24 cellular contexts compared by ENCODE assay signal in the genomic region with DNA sequence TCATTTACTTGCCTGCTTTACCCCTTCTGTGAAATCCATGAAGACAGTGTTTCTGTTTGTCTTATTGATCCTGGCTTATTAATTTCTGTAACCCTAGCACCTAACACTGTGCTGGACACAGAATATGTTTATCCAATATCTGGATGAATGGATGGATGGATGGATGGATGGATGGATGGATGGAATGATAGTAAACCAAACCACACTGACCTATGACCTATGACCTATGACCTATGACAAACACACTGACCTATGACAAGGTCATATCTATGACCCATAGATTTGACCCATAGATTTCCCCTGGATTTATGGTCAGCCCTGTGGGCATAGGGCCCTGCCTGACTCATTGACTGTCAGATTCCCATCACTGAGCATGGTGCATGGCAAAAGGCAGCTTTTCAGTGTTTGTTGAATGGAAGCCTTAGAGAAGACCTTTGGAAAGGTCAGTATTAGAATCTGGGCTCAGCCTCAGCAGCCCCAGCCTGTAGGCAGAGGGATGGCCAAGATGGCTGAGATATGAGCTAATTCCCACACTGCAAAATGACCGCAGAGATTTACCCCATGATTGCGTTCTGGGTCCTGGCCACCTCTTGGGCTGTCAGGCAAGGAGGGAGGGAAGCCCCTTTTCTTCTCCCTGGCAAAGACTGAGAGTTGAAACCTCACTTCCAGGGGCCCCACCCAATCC. TPM values are rescaled to one million over a fixed set of nuclear protein-coding genes. Genes with fewer than 3 reads are reported as not detected.
"Had no signal": no experiment of that assay in that cellular context is flagged by ENCODE, and none has a peak within 500 bp of the region (broad histone marks: within the 10 kb centered on the region; RNA-seq: fewer than 3 reads in every experiment).

No MANE protein-coding gene starts in this region.

- H3K36me3 ChIP-seq: Peyer's patch, SJSA1 had no signal

- H3K27ac ChIP-seq: Peyer's patch, SJSA1 had no signal

- H3K4me3 Mint-ChIP-seq: activated B cell treated with CpG ODN at 0.5 μM for 24 hours; activated CD4-positive, alpha-beta T cell treated with anti-CD3 and anti-CD28 coated beads, Interleukin-2, amount 10 ng/mL, durations not matched to agents 24 days and 14 days; activated naive CD8-positive, alpha-beta T cell; activated T-cell treated with anti-CD3 and anti-CD28 coated beads, Interleukin-2, amount 50 U/mL, for 4 hours; T-helper 17 cell had no signal

- H3K4me1 Mint-ChIP-seq: activated B cell treated with CpG ODN at 0.5 μM for 24 hours, T-helper 17 cell had no signal

- H3K36me3 Mint-ChIP-seq: activated naive CD8-positive, alpha-beta T cell had no signal

- H3K4me1 ChIP-seq: Peyer's patch, SJSA1 had no signal

- ATAC-seq: activated T-cell treated with anti-CD3 and anti-CD28 coated beads, Interleukin-2, amount 50 U/mL, for 4 hours; T-helper 17 cell had no signal

- H3K27me3 Mint-ChIP-seq: activated CD4-positive, alpha-beta T cell treated with anti-CD3 and anti-CD28 coated beads, Interleukin-2, amount 10 ng/mL, durations not matched to agents 24 days and 14 days had no signal

- H3K4me3 ChIP-seq: Peyer's patch, SJSA1 had no signal

- H3K9me3 Mint-ChIP-seq: activated B cell treated with CpG ODN at 0.5 μM for 24 hours; activated CD4-positive, alpha-beta T cell treated with anti-CD3 and anti-CD28 coated beads, Interleukin-2, amount 10 ng/mL, durations not matched to agents 24 days and 14 days; activated T-cell treated with anti-CD3 and anti-CD28 coated beads, Interleukin-2, amount 50 U/mL, for 4 hours had no signal

- DNase-seq: activated B cell treated with CpG ODN at 0.5 μM for 24 hours; activated CD4-positive, alpha-beta T cell treated with anti-CD3 and anti-CD28 coated beads for 1 hour; activated CD4-positive, alpha-beta T cell treated with anti-CD3 and anti-CD28 coated beads, Interleukin-2, amount 10 ng/mL, durations not matched to agents 24 days and 14 days; activated CD4-positive, alpha-beta T cell treated with anti-CD3 and anti-CD28 coated beads, Interleukin-2, amount 50 U/mL, for 48 hours; activated CD8-positive, alpha-beta memory T cell treated with anti-CD3 and anti-CD28 coated beads for 24 hours; activated effector memory CD4-positive, alpha-beta T cell treated with anti-CD3 and anti-CD28 coated beads, Interleukin-2, amount 50 U/mL, for 16 hours; activated naive CD4-positive, alpha-beta T cell treated with Interleukin-2 at 50 U/mL for 16 hours; activated T-cell treated with anti-CD3 and anti-CD28 coated beads, Interleukin-2, amount 50 U/mL, for 4 hours; amygdala; cerebellar nuclear complex; Karpas-422; MM.1S; NCI-H1105; NCI-H1436; NCI-H1694 treated with DMSO at 0.1 percent for 48 hours; NCI-H2081; NCI-H510A treated with DMSO at 0.1 percent for 48 hours; NCI-H69; Peyer's patch; SHP77; T-helper 17 cell; T-helper 9 cell had no signal

- H3K27me3 ChIP-seq: Peyer's patch had no signal

- H3K27ac Mint-ChIP-seq: activated B cell treated with CpG ODN at 0.5 μM for 24 hours; activated CD4-positive, alpha-beta T cell treated with anti-CD3 and anti-CD28 coated beads, Interleukin-2, amount 10 ng/mL, durations not matched to agents 24 days and 14 days; activated naive CD8-positive, alpha-beta T cell; T-helper 17 cell had no signal

- H3K9me3 ChIP-seq: Peyer's patch, SJSA1 had no signal

RNA-seq across cellular contexts. Expression of gene IGSF21, which starts 24.6 kb away (rescaled TPM):
- total RNA-seq: activated B cell treated with CpG ODN at 0.5 μM for 24 hours; activated CD4-positive, alpha-beta T cell treated with anti-CD3 and anti-CD28 coated beads, Interleukin-2, amount 10 ng/mL, durations not matched to agents 24 days and 14 days; activated T-cell treated with anti-CD3 and anti-CD28 coated beads, Interleukin-2, amount 50 U/mL, for 4 hours; Peyer's patch; SJSA1; T-helper 17 cell had no signal
